8 cellular contexts compared by ENCODE assay signal in genomic region chr10:63268798-63269503, GRCh38.
DNase-seq lines count a peak whose midpoint lies in the region; ATAC-seq and TF ChIP-seq lines count a peak whose summit lies in the region.

No MANE protein-coding gene starts in this region.

- H3K4me3 ChIP-seq in PC-9 (peak overlapping the region; percentile 71), fibroblast of mammary gland (ENCODE audit: control insufficient read depth, low read depth, low read length) (peak overlapping the region; percentile 84)

- H3K27ac ChIP-seq in PC-9: peak overlapping the region; percentile 96

- H3K9me2 ChIP-seq in PC-9 (ENCODE audit: insufficient read depth): no peaks in the 10 kb centered on the region

- peak; percentile 16; the same call in 1 of the 2 replicates for TF ChIP-seq RAD21 in Ishikawa (IDR thresholded peaks at IDR 0.05; ENCODE audit: low read depth)

- DNase-seq in DMS79 (lab: John Stamatoyannopoulos, UW) (peak; percentile 69), PC-9 (peak; percentile 82 to 96), activated T-helper 1 cell treated with Interleukin-2 at 50 U/mL for 16 hours (ENCODE audit: low read depth) (peak; percentile 59), fibroblast of mammary gland (ENCODE audit: low read depth) (peak; percentile 98), natural killer cell (peak; percentile 71)
- peak; percentile 80 for DNase-seq in stimulated activated naive CD4-positive, alpha-beta T cell treated with Interleukin-2 at 50 U/mL for 16 hours (lab: John Stamatoyannopoulos, UW)

- peak overlapping the region; percentile 96 to 98 for H3K27ac Mint-ChIP-seq in natural killer cell

- CTCF ChIA-PET in PC-9 (lab: Charles Lee): interaction anchor here (0.6 kb wide), 1 partner anchor 33 kb away, joined by 4 read pairs; no protein-coding TSS in a partner anchor

- peaks cover 13 to 35% of the 10 kb centered on the region in 2 donors for H3K4me1 Mint-ChIP-seq in natural killer cell

- intact Hi-C loops in PC-9 (cut with micrococcal nuclease; ENCODE audit: unreplicated experiment) (loop anchor here (1.0 to 2.0 kb wide), 7 partner anchors 32 to 361 kb away; partner anchors contain the start of gene JMJD1C), natural killer cell (cut with micrococcal nuclease) (loop anchor here (1.0 to 5.0 kb wide), 5 partner anchors 42 to 1372 kb away; partner anchors contain the start of gene JMJD1C)

- POLR2A ChIA-PET in PC-9 (lab: Charles Lee; ENCODE audit: unreplicated experiment): interaction anchor here (0.6 to 1.6 kb wide), 12 partner anchors 15 to 447 kb away, joined by 3 to 11 read pairs (median 4); no protein-coding TSS in a partner anchor

- TSS peak; percentile 77 for BruUV-seq in PC-9 (replicated peaks; lab: Mats Ljungman, UMichigan)

- peak overlapping the region; percentile 98 for H3K4me3 Mint-ChIP-seq in natural killer cell

- no peaks in the 10 kb centered on the region for H3K27me3 Mint-ChIP-seq in natural killer cell (ENCODE audit: low read depth in 2 of 2)

- TF ChIP-seq CTCF in PC-9 (conservative IDR thresholded peaks at IDR 0.05) (peak; percentile 25; the same call in 1 of the 2 replicates), fibroblast of mammary gland (conservative IDR thresholded peaks at IDR 0.05; ENCODE audit: control insufficient read depth, insufficient read depth, low read depth, low read length) (peak; percentile 29), natural killer cell (IDR thresholded peaks at IDR 0.05) (peak; percentile 31)

- peak; percentile 68; the same call in 1 of the 2 replicates for TF ChIP-seq EP300 in Ishikawa (IDR thresholded peaks at IDR 0.05; ENCODE audit: borderline replicate concordance)

- H3K9me3 ChIP-seq in PC-9 (ENCODE audit: insufficient read depth, low read depth): no peaks in the 10 kb centered on the region

- peak; percentile 93 for ATAC-seq in GM21576 (IDR thresholded peaks at IDR 0.05; ENCODE audit: unreplicated experiment)
- ATAC-seq in natural killer cell: peak; percentile 86 to 98 (median 93)

- H3K79me2 ChIP-seq in PC-9 (ENCODE audit: low read depth): peaks cover 67% of the 10 kb centered on the region

- peaks cover 29% of the 10 kb centered on the region for H3F3A ChIP-seq in PC-9 (ENCODE audit: insufficient read depth, low read depth)

- peak overlapping the region; percentile 99 for H3K4me2 ChIP-seq in PC-9

- 0 out of 2 replicates have a peak overlapping the region, but pooled peaks have one; percentile 40 for H2AFZ ChIP-seq in PC-9

- H3K36me3 ChIP-seq in PC-9 (ENCODE audit: low read depth): no peaks in the 10 kb centered on the region

- H3K9me3 Mint-ChIP-seq in natural killer cell: no peaks in the 10 kb centered on the region

- H3K27me3 ChIP-seq in PC-9 (ENCODE audit: insufficient read depth, low read depth): no peaks in the 10 kb centered on the region

- H4K20me1 ChIP-seq in PC-9 (ENCODE audit: insufficient read depth): no peaks in the 10 kb centered on the region; the same call in 1 of the 2 replicates

- H3K36me3 Mint-ChIP-seq in natural killer cell: no peaks in the 10 kb centered on the region

- peaks cover 34% of the 10 kb centered on the region for H3K4me1 ChIP-seq in PC-9 (replicated peaks; ENCODE audit: insufficient read depth)

TF ChIP-seq in Ishikawa, 13 proteins besides CTCF, POLR2A, EP300 and RAD21:
- TF ChIP-seq EGR1 (IDR thresholded peaks at IDR 0.05) (no peak), NFIC (IDR thresholded peaks at IDR 0.05) (peak; percentile 67), ZBTB7A (IDR thresholded peaks at IDR 0.05; ENCODE audit: low read depth) (no peak), CEBPB (IDR thresholded peaks at IDR 0.05) (0 out of 2 replicates have a peak, but pooled peaks have one; percentile 25), TCF12 (IDR thresholded peaks at IDR 0.05; ENCODE audit: low read depth) (peak; percentile 88), YY1 (IDR thresholded peaks at IDR 0.05; ENCODE audit: low read depth) (peak; percentile 64), FOXM1 (IDR thresholded peaks at IDR 0.05; ENCODE audit: borderline replicate concordance, low read depth) (peak; percentile 18; the same call in 1 of the 2 replicates), REST (IDR thresholded peaks at IDR 0.05; ENCODE audit: low read depth) (no peak), TEAD4 (IDR thresholded peaks at IDR 0.05) (peak; percentile 61; the same call in 1 of the 2 replicates), CREB1 (IDR thresholded peaks at IDR 0.05; ENCODE audit: low read depth) (peak; percentile 68; the same call in 1 of the 2 replicates), USF1 (IDR thresholded peaks at IDR 0.05) (peak; percentile 47; the same call in 1 of the 2 replicates), MAX (IDR thresholded peaks at IDR 0.05) (peak; percentile 70), TAF1 (IDR thresholded peaks at IDR 0.05; ENCODE audit: low read depth) (peak; percentile 71)

Comparison
In these comparisons a context has a peak if more than half of its experiments do, and no peak if none do; other contexts are left out.
1. Peak in every context shown above with its lines: DNase-seq, ATAC-seq, H3K4me3 ChIP-seq and H3K27ac ChIP-seq.